Comparison of ENCODE assay signal across 23 cellular contexts in the genomic region with DNA sequence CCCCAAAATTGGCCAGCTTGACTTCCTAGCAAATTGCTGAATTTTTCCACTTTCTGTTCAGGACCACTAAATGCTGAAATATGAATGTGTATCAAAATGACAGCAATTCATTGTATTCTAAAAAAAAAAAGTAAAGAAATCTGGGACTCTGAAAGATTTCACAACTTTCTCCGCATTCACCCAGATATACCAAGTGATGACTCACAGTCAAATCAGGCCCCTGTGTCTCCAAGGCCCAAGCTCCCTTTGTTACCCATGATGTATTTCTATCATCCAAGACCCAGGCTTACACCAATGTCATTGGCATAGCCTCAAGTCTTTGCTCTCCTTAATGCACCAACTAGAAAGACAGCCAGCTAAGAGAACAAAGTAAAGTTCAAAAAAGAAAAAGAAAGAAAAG.
"Had no signal": no experiment of that assay in that cellular context is flagged by ENCODE, and none has a peak within 500 bp of the region (broad histone marks: within the 10 kb centered on the region; RNA-seq: fewer than 3 reads in every experiment).

No MANE protein-coding gene starts in this region.

- H3K27ac Mint-ChIP-seq: activated CD4-positive, alpha-beta memory T cell treated with anti-CD3 and anti-CD28 coated beads for 36 hours; activated naive CD4-positive, alpha-beta T cell treated with anti-CD3 and anti-CD28 coated beads for 36 hours; activated naive CD8-positive, alpha-beta T cell treated with anti-CD3 and anti-CD28 coated beads, Interleukin-2, amount 10 ng/mL, durations not matched to agents 7 days and 5 days; activated T-cell treated with anti-CD3 and anti-CD28 coated beads, Interleukin-2, amount 50 U/mL, for 72 hours; mesothelial cell of epicardium; natural killer cell; stimulated activated naive CD8-positive, alpha-beta T cell treated with anti-CD3 and anti-CD28 coated beads, Interleukin-15, Interleukin-2, amounts not matched to agents 100 ng/mL and 50 ng/mL, for 24 hours had no signal

- H3K27me3 Mint-ChIP-seq: activated CD4-positive, alpha-beta memory T cell treated with anti-CD3 and anti-CD28 coated beads for 36 hours; activated naive CD8-positive, alpha-beta T cell treated with anti-CD3 and anti-CD28 coated beads, Interleukin-2, amount 10 ng/mL, durations not matched to agents 7 days and 5 days; stimulated activated naive CD8-positive, alpha-beta T cell treated with anti-CD3 and anti-CD28 coated beads, Interleukin-15, Interleukin-2, amounts not matched to agents 100 ng/mL and 50 ng/mL, for 24 hours had no signal

- DNase-seq: activated CD4-positive, alpha-beta memory T cell treated with anti-CD3 and anti-CD28 coated beads for 36 hours; activated CD4-positive, alpha-beta T cell treated with anti-CD3 and anti-CD28 coated beads for 48 hours; activated effector memory CD4-positive, alpha-beta T cell treated with Interleukin-2 at 50 U/mL for 16 hours; activated naive CD4-positive, alpha-beta T cell treated with anti-CD3 and anti-CD28 coated beads for 36 hours; activated naive CD8-positive, alpha-beta T cell treated with anti-CD3 and anti-CD28 coated beads, Interleukin-2, amount 10 ng/mL, durations not matched to agents 7 days and 5 days; activated T-cell treated with anti-CD3 and anti-CD28 coated beads, Interleukin-2, amount 50 U/mL, for 72 hours; amniotic stem cell; caudate nucleus; dermis blood vessel endothelial cell; effector CD8-positive, alpha-beta T cell; glutamatergic neuron; hippocampal formation; left ventricle myocardium inferior; natural killer cell; ovary; psoas muscle; right cardiac atrium; stimulated activated CD4-positive, alpha-beta T cell treated with anti-CD3 and anti-CD28 coated beads, Interleukin-1b, Interleukin-23, amount 100 ng/mL, for 48 hours; SW 1271; transverse colon had no signal

- H3K4me3 ChIP-seq: left ventricle myocardium inferior, ovary, psoas muscle, skin epidermis, transverse colon had no signal

- ATAC-seq: activated T-cell treated with anti-CD3 and anti-CD28 coated beads, Interleukin-2, amount 50 U/mL, for 72 hours; natural killer cell; psoas muscle; right cardiac atrium had no signal

- H3K4me3 Mint-ChIP-seq: activated CD4-positive, alpha-beta memory T cell treated with anti-CD3 and anti-CD28 coated beads for 36 hours; activated naive CD4-positive, alpha-beta T cell treated with anti-CD3 and anti-CD28 coated beads for 36 hours; activated naive CD8-positive, alpha-beta T cell treated with anti-CD3 and anti-CD28 coated beads, Interleukin-2, amount 10 ng/mL, durations not matched to agents 7 days and 5 days; activated T-cell treated with anti-CD3 and anti-CD28 coated beads, Interleukin-2, amount 50 U/mL, for 72 hours; mesothelial cell of epicardium; natural killer cell; stimulated activated naive CD8-positive, alpha-beta T cell treated with anti-CD3 and anti-CD28 coated beads, Interleukin-15, Interleukin-2, amounts not matched to agents 100 ng/mL and 50 ng/mL, for 24 hours had no signal

- H3K9me3 Mint-ChIP-seq: activated CD4-positive, alpha-beta memory T cell treated with anti-CD3 and anti-CD28 coated beads for 36 hours; natural killer cell had no signal

- H3K4me1 Mint-ChIP-seq: activated naive CD8-positive, alpha-beta T cell treated with anti-CD3 and anti-CD28 coated beads, Interleukin-2, amount 10 ng/mL, durations not matched to agents 7 days and 5 days; natural killer cell had no signal
